In the genomic region with DNA sequence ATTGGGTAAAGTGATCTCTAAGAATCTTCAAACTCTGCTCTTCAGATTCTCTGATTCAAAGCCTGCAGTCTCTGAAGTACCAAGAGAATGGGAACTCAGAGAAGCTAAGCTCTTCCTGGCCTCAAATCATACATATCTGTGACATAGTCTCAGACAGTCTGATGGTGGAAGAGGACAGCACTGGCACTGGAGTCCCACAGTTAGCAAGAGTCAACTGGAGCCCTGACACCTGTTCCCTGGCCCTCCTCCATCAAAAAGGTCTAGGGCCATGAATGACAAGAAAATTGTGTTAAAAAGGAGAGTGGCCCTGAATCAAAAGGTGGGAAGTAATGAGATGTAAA, we compare ENCODE assay signal across 8 cellular contexts. TPM values are rescaled to one million over a fixed set of nuclear protein-coding genes. Genes with fewer than 3 reads are reported as not detected.
A peak's percentile ranks its signal among the peaks of the same experiment; 100 is the strongest.
DNase-seq lines count a peak whose midpoint lies in the region; ATAC-seq, FAIRE-seq and TF ChIP-seq lines count a peak whose summit lies in the region.
"Had no signal": no experiment of that assay in that cellular context is flagged by ENCODE, and none has a peak within 500 bp of the region (broad histone marks: within the 10 kb centered on the region; RNA-seq: fewer than 3 reads in every experiment).

No MANE protein-coding gene starts in this region.

- POLR2A ChIA-PET in PC-9 (lab: Charles Lee; ENCODE audit: unreplicated experiment) (interaction anchor here (0.6 to 1.5 kb wide), 4 partner anchors 12 to 69 kb away, joined by 4 to 31 read pairs (median 7); no protein-coding TSS in a partner anchor), MCF 10A (lab: Yijun Ruan, JAX) (no interaction called here)

- no peak for TF ChIP-seq CTCF in PC-9 (conservative IDR thresholded peaks at IDR 0.05)
- no peak for TF ChIP-seq CTCF in MCF 10A (IDR thresholded peaks at IDR 0.05; ENCODE audit: unreplicated experiment)

- no peaks in the 10 kb centered on the region for H3K4me1 Mint-ChIP-seq in MCF 10A (ENCODE audit: insufficient read depth, unreplicated experiment)

- H2AFZ ChIP-seq in PC-9 = no peak overlapping the region

- TSS peak; percentile 46 for BruUV-seq in PC-9 (replicated peaks; lab: Mats Ljungman, UMichigan)
- BruUV-seq in MCF 10A (replicated peaks; lab: Mats Ljungman, UMichigan) = no TSS peak

- no peak overlapping the region for H3K27ac Mint-ChIP-seq in MCF 10A (ENCODE audit: low read depth, unreplicated experiment)

- H3K9me3 Mint-ChIP-seq in MCF 10A (ENCODE audit: unreplicated experiment) = no peaks in the 10 kb centered on the region

- FAIRE-seq in small intestine (lab: Jason Lieb, UNC) = no peak

- H3K4me2 ChIP-seq in PC-9 = peak overlapping the region; percentile 69

- no peak overlapping the region for H3K4me3 ChIP-seq in PC-9
- H3K4me3 ChIP-seq in small intestine (ENCODE audit: low read depth in 1 of 2, low read length in 2 of 2) = no peak overlapping the region

- DNase-seq in PC-9 (no peak), small intestine (peak; percentile 46), amniotic stem cell (lab: John Stamatoyannopoulos, UW) (no peak), MCF 10A (ENCODE audit: unreplicated experiment) (no peak)
- no peak for DNase-seq in activated CD4-positive, alpha-beta T cell treated with anti-CD3 and anti-CD28 coated beads, Interleukin-2, amount 50 U/mL, for 48 hours

- peaks cover 63% of the 10 kb centered on the region for H3F3A ChIP-seq in PC-9 (ENCODE audit: insufficient read depth, low read depth)

- H3K4me3 Mint-ChIP-seq in MCF 10A (ENCODE audit: unreplicated experiment) = no peak overlapping the region

- CTCF ChIA-PET in PC-9 (lab: Charles Lee) (interaction anchor here (0.8 to 2.4 kb wide), 6 partner anchors 11 to 433 kb away, joined by 3 to 41 read pairs (median 4); no protein-coding TSS in a partner anchor), MCF 10A (lab: Yijun Ruan, JAX) (interaction anchor here (0.6 to 5.2 kb wide), 15 partner anchors 10 to 284 kb away, joined by 3 to 43 read pairs (median 4); no protein-coding TSS in a partner anchor)

- H3K36me3 ChIP-seq in PC-9 (ENCODE audit: low read depth) (no peaks in the 10 kb centered on the region), small intestine (ENCODE audit: control insufficient read depth in 2 of 2, insufficient read depth in 2 of 2, low read length in 2 of 2) (no peaks in the 10 kb centered on the region)

- H3K4me1 ChIP-seq in PC-9 (replicated peaks; ENCODE audit: insufficient read depth) (peaks cover 64% of the 10 kb centered on the region), small intestine (ENCODE audit: control insufficient read depth in 2 of 2, insufficient read depth in 1 of 2, low read depth in 1 of 2, low read length in 1 of 2) (no peaks in the 10 kb centered on the region)

- H3K9me2 ChIP-seq in PC-9 (ENCODE audit: insufficient read depth) = no peaks in the 10 kb centered on the region

- peaks cover 76% of the 10 kb centered on the region for H3K27me3 Mint-ChIP-seq in MCF 10A (ENCODE audit: insufficient read depth, unreplicated experiment)

- intact Hi-C loops in PC-9 (cut with micrococcal nuclease; ENCODE audit: unreplicated experiment) = loop anchor here (1.0 to 2.0 kb wide), 4 partner anchors 13 to 434 kb away; no protein-coding TSS in a partner anchor
- intact Hi-C loops in MCF 10A (cut with micrococcal nuclease) = no loop called here

- peak overlapping the region; percentile 96 for H3K27ac ChIP-seq in PC-9
- peak overlapping the region; percentile 54 to 90 for H3K27ac ChIP-seq in small intestine (ENCODE audit: low read depth in 1 of 2, low read length in 1 of 2)

- H3K9me3 ChIP-seq in PC-9 (ENCODE audit: insufficient read depth, low read depth) (no peaks in the 10 kb centered on the region; the same call in 1 of the 2 replicates), small intestine (ENCODE audit: control insufficient read depth, low read depth) (no peaks in the 10 kb centered on the region)

- H3K36me3 Mint-ChIP-seq in MCF 10A (ENCODE audit: insufficient read depth, unreplicated experiment) = no peaks in the 10 kb centered on the region

- H3K27me3 ChIP-seq in PC-9 (ENCODE audit: insufficient read depth, low read depth) = no peaks in the 10 kb centered on the region
- no peaks in the 10 kb centered on the region for H3K27me3 ChIP-seq in small intestine (ENCODE audit: control insufficient read depth in 2 of 2, insufficient read depth in 2 of 2, low read length in 2 of 2)

- no peaks in the 10 kb centered on the region for H4K20me1 ChIP-seq in PC-9 (ENCODE audit: insufficient read depth)

- peak; percentile 42 for ATAC-seq in GM19324 (IDR thresholded peaks at IDR 0.05; ENCODE audit: low FRiP score, unreplicated experiment)
- ATAC-seq in HG02852 (IDR thresholded peaks at IDR 0.05; ENCODE audit: unreplicated experiment) = peak; percentile 24

- peaks cover 6% of the 10 kb centered on the region; the same call in 1 of the 2 replicates for H3K79me2 ChIP-seq in PC-9 (ENCODE audit: low read depth)

RNA-seq across cellular contexts. Expression of a gene that starts 37.7 kb away (rescaled TPM):
- not detected in 2 replicates for total RNA-seq in PC-9 (2021)
- polyA plus RNA-seq in small intestine = 100 to 1,000 TPM in 2 of 3 donors, 10 to 100 TPM in 1; 91.5 to 814 (median 154) TPM
- not detected in 2 replicates for total RNA-seq in MCF 10A (2022)
- total RNA-seq: Right ventricle myocardium superior had no signal

RNA-seq across cellular contexts. Expression of a gene that starts 46.4 kb away (rescaled TPM):
- total RNA-seq in PC-9 (2021) (39.2 and 72.9 TPM in 2 replicates), MCF 10A (2022) (0.79 and 1.4 TPM in 2 replicates)
- polyA plus RNA-seq in small intestine = 10 to 100 TPM in 2 of 3 donors, 1 to 10 TPM in 1; 6.5 to 26.2 (median 17.0) TPM

RNA-seq across cellular contexts. Expression of a gene that starts 59.2 kb away (rescaled TPM):
- total RNA-seq in PC-9 (2021) (0.94 TPM in 1 of 2 replicates, not detected in the other), MCF 10A (2022) (not detected in 2 replicates)
- polyA plus RNA-seq in small intestine = 10 to 100 TPM; 12.6 to 28.2 (median 17.3) TPM
- total RNA-seq: Right ventricle myocardium superior had no signal

Comparison
In these comparisons a context has a peak if more than half of its experiments do, and no peak if none do; other contexts are left out.
1. RNA of a gene that starts 46.4 kb away (total RNA-seq): 39.2 to 72.9 TPM in PC-9; 0.79 to 1.4 TPM in MCF 10A; every median in the first group is over 10 times any median in the second.